ENCODE assay signal across 9 cellular contexts in the genomic region with DNA sequence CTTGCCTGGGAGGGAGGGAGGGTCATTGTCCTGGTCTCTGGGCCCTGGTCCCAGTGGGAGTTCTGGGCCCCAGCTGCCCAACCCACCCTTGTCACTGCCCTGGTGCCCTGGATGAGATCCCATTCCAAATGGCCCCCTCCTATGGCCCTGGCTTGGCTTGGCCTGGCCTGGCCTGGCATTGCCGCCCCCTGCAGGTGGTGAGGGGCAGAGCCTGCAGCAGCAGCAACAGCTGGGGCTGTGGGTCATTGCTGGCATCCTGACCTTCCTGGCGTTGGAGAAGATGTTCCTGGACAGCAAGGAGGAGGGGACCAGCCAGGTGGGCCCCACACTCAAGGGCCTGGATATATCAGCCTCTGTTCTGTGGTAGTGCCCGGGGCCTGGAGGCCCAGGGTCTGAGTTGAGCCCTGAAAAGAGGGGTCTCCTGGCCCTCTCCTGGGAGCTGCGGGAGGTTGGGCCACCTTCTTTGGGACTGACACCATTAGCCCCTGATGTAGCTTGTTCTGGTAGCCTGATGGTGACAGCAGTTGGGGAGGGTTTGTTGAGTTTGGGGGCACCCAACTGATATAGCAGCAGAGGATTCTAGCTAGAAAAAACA. TPM values are rescaled to one million over a fixed set of nuclear protein-coding genes. Genes with fewer than 3 reads are reported as not detected.
A peak's percentile ranks its signal among the peaks of the same experiment; 100 is the strongest.
DNase-seq lines count a peak whose midpoint lies in the region; ATAC-seq and TF ChIP-seq lines count a peak whose summit lies in the region.
"Had no signal": no experiment of that assay in that cellular context is flagged by ENCODE, and none has a peak within 500 bp of the region (broad histone marks: within the 10 kb centered on the region; RNA-seq: fewer than 3 reads in every experiment).

No MANE protein-coding gene starts in this region.

- no peak for TF ChIP-seq EP300 in stomach (IDR thresholded peaks at IDR 0.05)

- CTCF ChIA-PET in Panc1 (lab: Charles Lee), result interaction anchor here (1.4 kb wide), 1 partner anchor 38 kb away, joined by 5 read pairs; no protein-coding TSS in a partner anchor

- 58 to 92% (median 66%) methylated on average over 2 to 4 of the region's 4 CpGs for WGBS in stomach, 5 donors

- DNase-seq in activated gamma-delta T cell treated with Interleukin-2 at 50 U/mL for 16 hours (peak; percentile 54), activated gamma-delta T cell (lab: John Stamatoyannopoulos, UW) (no peak), Panc1 (ENCODE audit: low read depth, low spot score) (no peak), kidney epithelial cell (ENCODE audit: low read depth) (no peak), stomach (peak; percentile 54), NCI-H2171 (lab: John Stamatoyannopoulos, UW) (no peak)
- DNase-seq in activated naive CD8-positive, alpha-beta T cell treated with anti-CD3 and anti-CD28 coated beads, Interleukin-2, amount 50 U/mL, for 24 hours, result peak; percentile 73

- H3K4me1 ChIP-seq in Panc1 (ENCODE audit: control insufficient read depth, insufficient read depth, low read length) (peaks cover 33% of the 10 kb centered on the region), stomach (peaks cover 42 to 81% (median 63%) of the 10 kb centered on the region in 4 donors)

- peaks cover 4% of the 10 kb centered on the region for H3K36me3 Mint-ChIP-seq in activated naive CD8-positive, alpha-beta T cell treated with anti-CD3 and anti-CD28 coated beads, Interleukin-2, amount 50 U/mL, for 24 hours (ENCODE audit: low read depth)

- H3K27me3 Mint-ChIP-seq in activated naive CD8-positive, alpha-beta T cell treated with anti-CD3 and anti-CD28 coated beads, Interleukin-2, amount 50 U/mL, for 24 hours, result no peaks in the 10 kb centered on the region
- H3K27me3 Mint-ChIP-seq: dendritic cell treated with granulocyte-macrophage colony-stimulating factor and Interleukin-4, amounts not matched to agents 40 ng/mL and 50 ng/mL, for 4 days had no signal

- no TSS peak for BruUV-seq in Panc1 (replicated peaks; lab: Mats Ljungman, UMichigan)

- H3K36me3 ChIP-seq in Panc1 (ENCODE audit: control insufficient read depth, insufficient read depth, low read length) (no peaks in the 10 kb centered on the region; the same call in 1 of the 2 replicates), kidney epithelial cell (ENCODE audit: control insufficient read depth, insufficient read depth, low read length) (peaks cover 3% of the 10 kb centered on the region), stomach (peaks cover 20 to 64% (median 60%) of the 10 kb centered on the region in 4 donors)

- TF ChIP-seq CTCF in Panc1 (IDR thresholded peaks at IDR 0.05), result peak; percentile 95
- peak; percentile 88 for TF ChIP-seq CTCF in kidney epithelial cell (IDR thresholded peaks at IDR 0.05; ENCODE audit: insufficient read depth, low read length, poor library complexity, severe bottlenecking)
- TF ChIP-seq CTCF in stomach (IDR thresholded peaks at IDR 0.05), result peak in 5 of 7 experiments; percentile 40 to 77 (median 66)

- peaks cover 15% of the 10 kb centered on the region for H3K4me1 Mint-ChIP-seq in activated naive CD8-positive, alpha-beta T cell treated with anti-CD3 and anti-CD28 coated beads, Interleukin-2, amount 50 U/mL, for 24 hours

- TF ChIP-seq POLR2A in stomach (IDR thresholded peaks at IDR 0.05), result no peak

- H3K9me3 ChIP-seq in Panc1 (ENCODE audit: control insufficient read depth, insufficient read depth, low read depth, low read length) (no peaks in the 10 kb centered on the region), stomach (no peaks in the 10 kb centered on the region)

- POLR2A ChIA-PET in Panc1 (lab: Charles Lee), result no interaction called here

- no peak overlapping the region for H3K4me3 Mint-ChIP-seq in activated naive CD8-positive, alpha-beta T cell treated with anti-CD3 and anti-CD28 coated beads, Interleukin-2, amount 50 U/mL, for 24 hours
- H3K4me3 Mint-ChIP-seq: dendritic cell treated with granulocyte-macrophage colony-stimulating factor and Interleukin-4, amounts not matched to agents 40 ng/mL and 50 ng/mL, for 4 days had no signal

- no peak overlapping the region for H3K4me3 ChIP-seq in Panc1 (ENCODE audit: low read depth in 2 of 2, low read length in 2 of 2)
- no peak overlapping the region for H3K4me3 ChIP-seq in kidney epithelial cell (ENCODE audit: low read depth, low read length)
- no peak overlapping the region for H3K4me3 ChIP-seq in stomach

- no peaks in the 10 kb centered on the region for H3K27me3 ChIP-seq in Panc1 (ENCODE audit: control insufficient read depth, insufficient read depth, low read length)
- no peaks in the 10 kb centered on the region for H3K27me3 ChIP-seq in kidney epithelial cell (ENCODE audit: control insufficient read depth, insufficient read depth, low read length)
- H3K27me3 ChIP-seq in stomach, result no peaks in the 10 kb centered on the region

- in situ Hi-C loops in Panc1 (cut with HindIII; ENCODE audit: low pct_unique_long_range_greater_than_20kb, low sequenced_read_pairs), result no loop called here

- H3K27ac Mint-ChIP-seq in activated naive CD8-positive, alpha-beta T cell treated with anti-CD3 and anti-CD28 coated beads, Interleukin-2, amount 50 U/mL, for 24 hours, result no peak overlapping the region

- H3K27ac ChIP-seq in Panc1 (ENCODE audit: low read length) (no peak overlapping the region), stomach (peak overlapping the region in 3 of 5 donors; percentile 14 to 96 (median 49))

- no peaks in the 10 kb centered on the region for H3K9me3 Mint-ChIP-seq in activated naive CD8-positive, alpha-beta T cell treated with anti-CD3 and anti-CD28 coated beads, Interleukin-2, amount 50 U/mL, for 24 hours
- H3K9me3 Mint-ChIP-seq: dendritic cell treated with granulocyte-macrophage colony-stimulating factor and Interleukin-4, amounts not matched to agents 40 ng/mL and 50 ng/mL, for 4 days had no signal

- intact Hi-C loops in Panc1 (cut with micrococcal nuclease; ENCODE audit: unreplicated experiment), result no loop called here
- intact Hi-C loops in stomach (cut with DNase I; ENCODE audit: low total_unique reads), result no loop called here

- ATAC-seq in Panc1 (no peak; the same call in 1 of the 2 replicates), HG03159 (IDR thresholded peaks at IDR 0.05; ENCODE audit: unreplicated experiment) (no peak)
- no peak for ATAC-seq in activated naive CD8-positive, alpha-beta T cell treated with anti-CD3 and anti-CD28 coated beads, Interleukin-2, amount 50 U/mL, for 24 hours

RNA-seq across cellular contexts. Expression of gene SLC39A13, which starts 3.9 kb away (rescaled TPM):
- 50.2 TPM for total RNA-seq in Panc1 (2021; ENCODE audit: unreplicated experiment)
- 71.3 TPM for polyA plus RNA-seq in Panc1 (2012; ENCODE audit: insufficient read length)
- total RNA-seq in kidney epithelial cell, result 113 and 117 TPM in 2 replicates
- 100 to 1,000 TPM in 1 of 5 donors, 10 to 100 TPM in 3, 1 to 10 TPM in 1; 7.0 to 158 (median 24.8) TPM for total RNA-seq in stomach
- polyA plus RNA-seq in stomach, result 10 to 100 TPM; 21.7 to 33.6 (median 27.1) TPM

RNA-seq across cellular contexts. Expression of gene PSMC3, which starts 14.0 kb away (rescaled TPM):
- total RNA-seq in Panc1 (2021; ENCODE audit: unreplicated experiment) (181 TPM), kidney epithelial cell (115 and 126 TPM in 2 replicates), stomach (100 to 1,000 TPM in 2 of 5 donors, 10 to 100 TPM in 2, 1 to 10 TPM in 1; 8.1 to 147 (median 65.9) TPM)
- 229 TPM for polyA plus RNA-seq in Panc1 (2012; ENCODE audit: insufficient read length)
- polyA plus RNA-seq in stomach, result 100 to 1,000 TPM; 143 to 175 (median 145) TPM

RNA-seq across cellular contexts. Expression of gene SPI1, which starts 33.9 kb away (rescaled TPM):
- total RNA-seq in Panc1 (2021; ENCODE audit: unreplicated experiment) (0.31 TPM), kidney epithelial cell (0.14 TPM in 1 of 2 replicates, not detected in the other), stomach (1 to 10 TPM; 2.6 to 8.4 (median 7.0) TPM)
- not detected for polyA plus RNA-seq in Panc1 (2012; ENCODE audit: insufficient read length)
- 10 to 100 TPM in 2 of 3 donors, 1 to 10 TPM in 1; 8.2 to 24.3 (median 15.3) TPM for polyA plus RNA-seq in stomach

RNA-seq across cellular contexts. Expression of gene RAPSN, which starts 36.7 kb away (rescaled TPM):
- total RNA-seq in Panc1 (2021; ENCODE audit: unreplicated experiment), result 1.8 TPM
- polyA plus RNA-seq in Panc1 (2012; ENCODE audit: insufficient read length), result 1.3 TPM
- 0.14 and 0.21 TPM in 2 replicates for total RNA-seq in kidney epithelial cell
- 1 to 10 TPM in 2 of 5 donors, not detected in 3; 1.1 to 1.2 TPM for total RNA-seq in stomach
- polyA plus RNA-seq in stomach, result under 1 TPM in 1 of 3 donors, not detected in 2; 0.20 TPM

RNA-seq across cellular contexts. Expression of gene MYBPC3, which starts 59.7 kb away (rescaled TPM):
- total RNA-seq in Panc1 (2021; ENCODE audit: unreplicated experiment) (not detected), kidney epithelial cell (not detected in 2 replicates), stomach (10 to 100 TPM in 1 of 5 donors, under 1 TPM in 2, not detected in 2; 0.72 to 15.6 (median 0.73) TPM)
- polyA plus RNA-seq in Panc1 (2012; ENCODE audit: insufficient read length), result not detected
- 1 to 10 TPM; 1.0 to 3.4 (median 2.1) TPM for polyA plus RNA-seq in stomach

Comparison
In these comparisons a context has a peak if more than half of its experiments do, and no peak if none do; other contexts are left out.
1. DNase-seq: peak in activated gamma-delta T cell treated with Interleukin-2 at 50 U/mL for 16 hours (single experiment), activated naive CD8-positive, alpha-beta T cell treated with anti-CD3 and anti-CD28 coated beads, Interleukin-2, amount 50 U/mL, for 24 hours (single experiment) and stomach (single experiment); none in activated gamma-delta T cell (single experiment), Panc1 (single experiment), kidney epithelial cell (single experiment) and NCI-H2171 (single experiment).
2. Peak in every context shown above with its lines, with median percentiles within 50 percentile points of each other: CTCF ChIP-seq.